Comparison of ENCODE assay signal across 1 cellular context in genomic region chr9:109320338-109320733, GRCh38.
TF ChIP-seq lines count a peak whose summit lies in the region.

No MANE protein-coding gene starts in this region.

TF ChIP-seq in HepG2, 621 proteins besides CTCF, POLR2A, EP300 and RAD21 (continued from another document):
- TF ChIP-seq, protein P1, sequence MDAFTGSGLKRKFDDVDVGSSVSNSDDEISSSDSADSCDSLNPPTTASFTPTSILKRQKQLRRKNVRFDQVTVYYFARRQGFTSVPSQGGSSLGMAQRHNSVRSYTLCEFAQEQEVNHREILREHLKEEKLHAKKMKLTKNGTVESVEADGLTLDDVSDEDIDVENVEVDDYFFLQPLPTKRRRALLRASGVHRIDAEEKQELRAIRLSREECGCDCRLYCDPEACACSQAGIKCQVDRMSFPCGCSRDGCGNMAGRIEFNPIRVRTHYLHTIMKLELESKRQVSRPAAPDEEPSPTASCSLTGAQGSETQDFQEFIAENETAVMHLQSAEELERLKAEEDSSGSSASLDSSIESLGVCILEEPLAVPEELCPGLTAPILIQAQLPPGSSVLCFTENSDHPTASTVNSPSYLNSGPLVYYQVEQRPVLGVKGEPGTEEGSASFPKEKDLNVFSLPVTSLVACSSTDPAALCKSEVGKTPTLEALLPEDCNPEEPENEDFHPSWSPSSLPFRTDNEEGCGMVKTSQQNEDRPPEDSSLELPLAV (CRISPR knock-in tag; conservative IDR thresholded peaks at IDR 0.05; ENCODE audit: low read depth): no peak
- no peak for TF ChIP-seq CBX2 (IDR thresholded peaks at IDR 0.05; ENCODE audit: low read depth, low read length)
- TF ChIP-seq CBX2 (CRISPR knock-in tag; IDR thresholded peaks at IDR 0.05; ENCODE audit: low read depth): no peak
- no peak for TF ChIP-seq ZNF180 (CRISPR knock-in tag; IDR thresholded peaks at IDR 0.05; ENCODE audit: borderline replicate concordance, low read depth)
- TF ChIP-seq, protein P2, sequence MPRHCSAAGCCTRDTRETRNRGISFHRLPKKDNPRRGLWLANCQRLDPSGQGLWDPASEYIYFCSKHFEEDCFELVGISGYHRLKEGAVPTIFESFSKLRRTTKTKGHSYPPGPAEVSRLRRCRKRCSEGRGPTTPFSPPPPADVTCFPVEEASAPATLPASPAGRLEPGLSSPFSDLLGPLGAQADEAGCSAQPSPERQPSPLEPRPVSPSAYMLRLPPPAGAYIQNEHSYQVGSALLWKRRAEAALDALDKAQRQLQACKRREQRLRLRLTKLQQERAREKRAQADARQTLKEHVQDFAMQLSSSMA (CRISPR knock-in tag; IDR thresholded peaks at IDR 0.05): no peak
- no peak for TF ChIP-seq IKZF5 (CRISPR knock-in tag; IDR thresholded peaks at IDR 0.05)
- TF ChIP-seq, protein P3, sequence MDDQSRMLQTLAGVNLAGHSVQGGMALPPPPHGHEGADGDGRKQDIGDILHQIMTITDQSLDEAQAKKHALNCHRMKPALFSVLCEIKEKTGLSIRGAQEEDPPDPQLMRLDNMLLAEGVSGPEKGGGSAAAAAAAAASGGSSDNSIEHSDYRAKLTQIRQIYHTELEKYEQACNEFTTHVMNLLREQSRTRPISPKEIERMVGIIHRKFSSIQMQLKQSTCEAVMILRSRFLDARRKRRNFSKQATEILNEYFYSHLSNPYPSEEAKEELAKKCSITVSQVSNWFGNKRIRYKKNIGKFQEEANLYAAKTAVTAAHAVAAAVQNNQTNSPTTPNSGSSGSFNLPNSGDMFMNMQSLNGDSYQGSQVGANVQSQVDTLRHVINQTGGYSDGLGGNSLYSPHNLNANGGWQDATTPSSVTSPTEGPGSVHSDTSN (CRISPR knock-in tag; IDR thresholded peaks at IDR 0.05; ENCODE audit: borderline replicate concordance): no peak
- TF ChIP-seq MEIS1 (CRISPR knock-in tag; IDR thresholded peaks at IDR 0.05; ENCODE audit: borderline replicate concordance): no peak
- TF ChIP-seq PCBP2 (optimal IDR thresholded peaks at IDR 0.05; ENCODE audit: low read depth, low read length, poor library complexity, severe bottlenecking): no peak
- TF ChIP-seq, protein P4, sequence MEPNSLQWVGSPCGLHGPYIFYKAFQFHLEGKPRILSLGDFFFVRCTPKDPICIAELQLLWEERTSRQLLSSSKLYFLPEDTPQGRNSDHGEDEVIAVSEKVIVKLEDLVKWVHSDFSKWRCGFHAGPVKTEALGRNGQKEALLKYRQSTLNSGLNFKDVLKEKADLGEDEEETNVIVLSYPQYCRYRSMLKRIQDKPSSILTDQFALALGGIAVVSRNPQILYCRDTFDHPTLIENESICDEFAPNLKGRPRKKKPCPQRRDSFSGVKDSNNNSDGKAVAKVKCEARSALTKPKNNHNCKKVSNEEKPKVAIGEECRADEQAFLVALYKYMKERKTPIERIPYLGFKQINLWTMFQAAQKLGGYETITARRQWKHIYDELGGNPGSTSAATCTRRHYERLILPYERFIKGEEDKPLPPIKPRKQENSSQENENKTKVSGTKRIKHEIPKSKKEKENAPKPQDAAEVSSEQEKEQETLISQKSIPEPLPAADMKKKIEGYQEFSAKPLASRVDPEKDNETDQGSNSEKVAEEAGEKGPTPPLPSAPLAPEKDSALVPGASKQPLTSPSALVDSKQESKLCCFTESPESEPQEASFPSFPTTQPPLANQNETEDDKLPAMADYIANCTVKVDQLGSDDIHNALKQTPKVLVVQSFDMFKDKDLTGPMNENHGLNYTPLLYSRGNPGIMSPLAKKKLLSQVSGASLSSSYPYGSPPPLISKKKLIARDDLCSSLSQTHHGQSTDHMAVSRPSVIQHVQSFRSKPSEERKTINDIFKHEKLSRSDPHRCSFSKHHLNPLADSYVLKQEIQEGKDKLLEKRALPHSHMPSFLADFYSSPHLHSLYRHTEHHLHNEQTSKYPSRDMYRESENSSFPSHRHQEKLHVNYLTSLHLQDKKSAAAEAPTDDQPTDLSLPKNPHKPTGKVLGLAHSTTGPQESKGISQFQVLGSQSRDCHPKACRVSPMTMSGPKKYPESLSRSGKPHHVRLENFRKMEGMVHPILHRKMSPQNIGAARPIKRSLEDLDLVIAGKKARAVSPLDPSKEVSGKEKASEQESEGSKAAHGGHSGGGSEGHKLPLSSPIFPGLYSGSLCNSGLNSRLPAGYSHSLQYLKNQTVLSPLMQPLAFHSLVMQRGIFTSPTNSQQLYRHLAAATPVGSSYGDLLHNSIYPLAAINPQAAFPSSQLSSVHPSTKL (CRISPR knock-in tag; IDR thresholded peaks at IDR 0.05): no peak
- no peak for TF ChIP-seq ZNF547 (CRISPR knock-in tag; IDR thresholded peaks at IDR 0.05)
- TF ChIP-seq NBN (conservative IDR thresholded peaks at IDR 0.05): no peak
- no peak for TF ChIP-seq RFX3 (CRISPR knock-in tag; IDR thresholded peaks at IDR 0.05)
- no peak for TF ChIP-seq POGZ (CRISPR knock-in tag; IDR thresholded peaks at IDR 0.05)
- TF ChIP-seq ZNF225 (CRISPR knock-in tag; IDR thresholded peaks at IDR 0.05): no peak
- no peak for TF ChIP-seq IRF9 (CRISPR knock-in tag; IDR thresholded peaks at IDR 0.05; ENCODE audit: borderline replicate concordance)
- no peak for TF ChIP-seq ZNF891 (CRISPR knock-in tag; IDR thresholded peaks at IDR 0.05)
- TF ChIP-seq ZBTB1 (CRISPR knock-in tag; IDR thresholded peaks at IDR 0.05; ENCODE audit: borderline replicate concordance): no peak
- TF ChIP-seq ATF1 (CRISPR knock-in tag; IDR thresholded peaks at IDR 0.05): no peak
- TF ChIP-seq, protein P5, sequence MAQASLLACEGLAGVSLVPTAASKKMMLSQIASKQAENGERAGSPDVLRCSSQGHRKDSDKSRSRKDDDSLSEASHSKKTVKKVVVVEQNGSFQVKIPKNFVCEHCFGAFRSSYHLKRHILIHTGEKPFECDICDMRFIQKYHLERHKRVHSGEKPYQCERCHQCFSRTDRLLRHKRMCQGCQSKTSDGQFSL (CRISPR knock-in tag; IDR thresholded peaks at IDR 0.05): no peak
- TF ChIP-seq ZNF713 (CRISPR knock-in tag; IDR thresholded peaks at IDR 0.05): no peak
- no peak for TF ChIP-seq ZBTB3 (CRISPR knock-in tag; IDR thresholded peaks at IDR 0.05; ENCODE audit: borderline replicate concordance, low read depth)
- peak; percentile 55 for TF ChIP-seq STAG1 (CRISPR knock-in tag; IDR thresholded peaks at IDR 0.05)
- TF ChIP-seq ATRX (CRISPR knock-in tag; IDR thresholded peaks at IDR 0.05; ENCODE audit: borderline replicate concordance): no peak
- peak; percentile 8; the same call in 1 of the 2 replicates for TF ChIP-seq KDM2A (CRISPR knock-in tag; IDR thresholded peaks at IDR 0.05; ENCODE audit: borderline replicate concordance, low read depth)
- TF ChIP-seq SIN3B (IDR thresholded peaks at IDR 0.05; ENCODE audit: low read length): no peak
- no peak for TF ChIP-seq ZNF552 (CRISPR knock-in tag; IDR thresholded peaks at IDR 0.05; ENCODE audit: borderline replicate concordance)
- TF ChIP-seq ZFP91 (CRISPR knock-in tag; IDR thresholded peaks at IDR 0.05; ENCODE audit: borderline replicate concordance): no peak
- TF ChIP-seq BORCS8-MEF2B (CRISPR knock-in tag; IDR thresholded peaks at IDR 0.05): no peak
- peak; percentile 76 for TF ChIP-seq HNRNPLL (IDR thresholded peaks at IDR 0.05; ENCODE audit: low read depth, low read length, poor library complexity, severe bottlenecking)
- TF ChIP-seq, protein P6, sequence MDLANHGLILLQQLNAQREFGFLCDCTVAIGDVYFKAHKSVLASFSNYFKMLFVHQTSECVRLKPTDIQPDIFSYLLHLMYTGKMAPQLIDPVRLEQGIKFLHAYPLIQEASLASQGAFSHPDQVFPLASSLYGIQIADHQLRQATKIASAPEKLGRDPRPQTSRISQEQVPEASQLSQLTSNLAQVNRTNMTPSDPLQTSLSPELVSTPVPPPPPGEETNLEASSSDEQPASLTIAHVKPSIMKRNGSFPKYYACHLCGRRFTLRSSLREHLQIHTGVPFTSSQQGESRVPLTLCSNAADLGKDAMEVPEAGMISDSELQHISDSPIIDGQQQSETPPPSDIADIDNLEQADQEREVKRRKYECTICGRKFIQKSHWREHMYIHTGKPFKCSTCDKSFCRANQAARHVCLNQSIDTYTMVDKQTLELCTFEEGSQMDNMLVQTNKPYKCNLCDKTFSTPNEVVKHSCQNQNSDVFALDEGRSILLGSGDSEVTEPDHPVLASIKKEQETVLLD (CRISPR knock-in tag; IDR thresholded peaks at IDR 0.05; ENCODE audit: low read depth): peak; percentile 14; the same call in 1 of the 2 replicates
- TF ChIP-seq, protein P7, sequence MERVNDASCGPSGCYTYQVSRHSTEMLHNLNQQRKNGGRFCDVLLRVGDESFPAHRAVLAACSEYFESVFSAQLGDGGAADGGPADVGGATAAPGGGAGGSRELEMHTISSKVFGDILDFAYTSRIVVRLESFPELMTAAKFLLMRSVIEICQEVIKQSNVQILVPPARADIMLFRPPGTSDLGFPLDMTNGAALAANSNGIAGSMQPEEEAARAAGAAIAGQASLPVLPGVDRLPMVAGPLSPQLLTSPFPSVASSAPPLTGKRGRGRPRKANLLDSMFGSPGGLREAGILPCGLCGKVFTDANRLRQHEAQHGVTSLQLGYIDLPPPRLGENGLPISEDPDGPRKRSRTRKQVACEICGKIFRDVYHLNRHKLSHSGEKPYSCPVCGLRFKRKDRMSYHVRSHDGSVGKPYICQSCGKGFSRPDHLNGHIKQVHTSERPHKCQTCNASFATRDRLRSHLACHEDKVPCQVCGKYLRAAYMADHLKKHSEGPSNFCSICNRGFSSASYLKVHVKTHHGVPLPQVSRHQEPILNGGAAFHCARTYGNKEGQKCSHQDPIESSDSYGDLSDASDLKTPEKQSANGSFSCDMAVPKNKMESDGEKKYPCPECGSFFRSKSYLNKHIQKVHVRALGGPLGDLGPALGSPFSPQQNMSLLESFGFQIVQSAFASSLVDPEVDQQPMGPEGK (CRISPR knock-in tag; IDR thresholded peaks at IDR 0.05): no peak
